Comparison of ENCODE assay signal across 8 cellular contexts in genomic region chr15:73996939-73997338, GRCh38. TPM values are rescaled to one million over a fixed set of nuclear protein-coding genes. Genes with fewer than 3 reads are reported as not detected.
DNase-seq lines count a peak whose midpoint lies in the region; ATAC-seq and TF ChIP-seq lines count a peak whose summit lies in the region.

No MANE protein-coding gene starts in this region.

- H2AK5ac ChIP-seq in IMR-90 (ENCODE audit: low read depth, low read length): no peak overlapping the region

- H3K27ac ChIP-seq in IMR-90 (ENCODE audit: insufficient read depth, low read length) (no peak overlapping the region), liver (ENCODE audit: low read depth in 1 of 2, low read length in 2 of 2) (peak overlapping the region; percentile 19 to 51), transverse colon (peak overlapping the region; percentile 95 to 98 (median 96)), SJCRH30 (no peak overlapping the region)

- H2BK5ac ChIP-seq in IMR-90 (ENCODE audit: low read depth, low read length, poor library complexity, severe bottlenecking): no peak overlapping the region

- H3K14ac ChIP-seq in IMR-90 (replicated peaks; ENCODE audit: low read depth, low read length): 0 out of 2 replicates have a peak overlapping the region, but pooled peaks have one; percentile 22

- POLR2A ChIA-PET in IMR-90 (lab: Charles Lee; ENCODE audit: unreplicated experiment): no interaction called here

- H3K9ac ChIP-seq in IMR-90 (ENCODE audit: low read depth, low read length): no peak overlapping the region
- H3K9ac ChIP-seq in liver (ENCODE audit: low read depth in 1 of 2, low read length in 2 of 2): no peak overlapping the region

- H4K20me1 ChIP-seq in IMR-90 (ENCODE audit: insufficient read depth, low read length): peaks cover 11% of the 10 kb centered on the region; the same call in 1 of the 2 replicates

- H3K9me3 ChIP-seq in IMR-90 (ENCODE audit: control insufficient read depth, insufficient read depth, low read length) (no peaks in the 10 kb centered on the region), liver (ENCODE audit: control insufficient read depth in 4 of 4, low read length in 3 of 4) (no peaks in the 10 kb centered on the region), transverse colon (no peaks in the 10 kb centered on the region), SJCRH30 (replicated peaks) (no peaks in the 10 kb centered on the region)

- no peak overlapping the region for H2BK20ac ChIP-seq in IMR-90 (ENCODE audit: low read depth, low read length)

- H2AK9ac ChIP-seq in IMR-90 (replicated peaks; ENCODE audit: low read depth, low read length, poor library complexity): no peak overlapping the region

- no peak for TF ChIP-seq RAD21 in IMR-90 (IDR thresholded peaks at IDR 0.05; ENCODE audit: low read length)
- no peak for TF ChIP-seq RAD21 in liver (IDR thresholded peaks at IDR 0.05)

- peak overlapping the region; percentile 98 for H3K4me3 Mint-ChIP-seq in activated naive CD8-positive, alpha-beta T cell

- ATAC-seq in IMR-90 (ENCODE audit: low read depth) (no peak), GM18505 (IDR thresholded peaks at IDR 0.05; ENCODE audit: unreplicated experiment) (no peak)

- H4K5ac ChIP-seq in IMR-90 (ENCODE audit: low read depth, low read length): no peak overlapping the region

- no peaks in the 10 kb centered on the region for H3K27me3 ChIP-seq in IMR-90 (ENCODE audit: control insufficient read depth, insufficient read depth, low read length)
- H3K27me3 ChIP-seq in liver (ENCODE audit: control insufficient read depth in 4 of 4, insufficient read depth in 4 of 4, low read length in 3 of 4): no peaks in the 10 kb centered on the region
- no peaks in the 10 kb centered on the region for H3K27me3 ChIP-seq in transverse colon
- no peaks in the 10 kb centered on the region for H3K27me3 ChIP-seq in SJCRH30

- H3K4ac ChIP-seq in IMR-90 (ENCODE audit: low read depth, low read length): no peak overlapping the region

- peaks cover 4% of the 10 kb centered on the region for H3K4me1 ChIP-seq in IMR-90 (ENCODE audit: control insufficient read depth, insufficient read depth, low read length)
- H3K4me1 ChIP-seq in liver (ENCODE audit: control insufficient read depth in 4 of 4, insufficient read depth in 4 of 4, low read length in 3 of 4): peaks cover 6 to 47% (median 33%) of the 10 kb centered on the region in 4 donors
- H3K4me1 ChIP-seq in transverse colon: peaks cover 20 to 82% (median 49%) of the 10 kb centered on the region in 4 donors
- no peaks in the 10 kb centered on the region; the same call in 1 of the 2 replicates for H3K4me1 ChIP-seq in SJCRH30

- H4K91ac ChIP-seq in IMR-90 (ENCODE audit: insufficient read depth, low read depth, low read length): no peak overlapping the region; the same call in 1 of the 2 replicates

- H3K27ac Mint-ChIP-seq in activated naive CD8-positive, alpha-beta T cell: peak overlapping the region; percentile 97

- no peak overlapping the region for H2BK15ac ChIP-seq in IMR-90 (ENCODE audit: low read depth, low read length)

- H3K56ac ChIP-seq in IMR-90 (ENCODE audit: extremely low read depth, insufficient read depth, low read length): no peak overlapping the region

- peaks cover 4% of the 10 kb centered on the region for H3K36me3 Mint-ChIP-seq in activated naive CD8-positive, alpha-beta T cell

- dilution Hi-C loops in IMR-90 (cut with HindIII; ENCODE audit: low sequenced_read_pairs, unreplicated experiment): no loop called here

- TF ChIP-seq EP300 in transverse colon (IDR thresholded peaks at IDR 0.05; ENCODE audit: low read depth): no peak

- peaks cover 13% of the 10 kb centered on the region for H3K9me1 ChIP-seq in IMR-90 (ENCODE audit: insufficient read depth, low read length)

- no peak for TF ChIP-seq POLR2A in IMR-90 (IDR thresholded peaks at IDR 0.05; ENCODE audit: low read depth, low read length)
- no peak for TF ChIP-seq POLR2A in transverse colon (IDR thresholded peaks at IDR 0.05)
- TF ChIP-seq POLR2A in GM18505 (IDR thresholded peaks at IDR 0.05; ENCODE audit: borderline replicate concordance, extremely low read depth, insufficient read depth, insufficient read length): no peak

- peaks cover 8% of the 10 kb centered on the region for H3K36me3 ChIP-seq in IMR-90 (ENCODE audit: control insufficient read depth, insufficient read depth, low read length)
- peaks cover 0 to 11% (median 7%) of the 10 kb centered on the region in 4 donors for H3K36me3 ChIP-seq in liver (ENCODE audit: control insufficient read depth in 4 of 4, insufficient read depth in 3 of 4, low read depth in 1 of 4, low read length in 3 of 4)
- peaks cover 0 to 4% (median 0%) of the 10 kb centered on the region in 4 donors for H3K36me3 ChIP-seq in transverse colon
- H3K36me3 ChIP-seq in SJCRH30: peaks cover 2% of the 10 kb centered on the region; the same call in 1 of the 2 replicates

- in situ Hi-C loops in IMR-90 (cut with MboI; ENCODE audit: low sequenced_read_pairs) (no loop called here), transverse colon (cut with MboI; ENCODE audit: low pct_ligation_motif_present in 1 of 4, low pct_unique_long_range_greater_than_20kb in 1 of 4, low sequenced_read_pairs in 3 of 4) (no loop called here)

- TF ChIP-seq CTCF in IMR-90 (conservative IDR thresholded peaks at IDR 0.05; ENCODE audit: low read depth, low read length): no peak
- no peak for TF ChIP-seq CTCF in liver (IDR thresholded peaks at IDR 0.05; ENCODE audit: low read depth, low read length, missing input control)
- TF ChIP-seq CTCF in transverse colon (IDR thresholded peaks at IDR 0.05): no peak

- H3K27me3 Mint-ChIP-seq in activated naive CD8-positive, alpha-beta T cell: no peaks in the 10 kb centered on the region

- H3K79me1 ChIP-seq in IMR-90 (ENCODE audit: low read depth in 1 of 2, low read length in 2 of 2): peaks cover 19 to 77% of the 10 kb centered on the region in 2 experiments

- peak; percentile 13 for DNase-seq in COLO668 (lab: John Stamatoyannopoulos, UW; ENCODE audit: unreplicated experiment)
- DNase-seq in IMR-90: no peak
- DNase-seq in transverse colon: no peak
- no peak for DNase-seq in NCI-H1092 (lab: John Stamatoyannopoulos, UW)
- DNase-seq in SJCRH30: no peak

- H3K4me1 Mint-ChIP-seq in activated naive CD8-positive, alpha-beta T cell (ENCODE audit: low read depth): peaks cover 69% of the 10 kb centered on the region

- H3K18ac ChIP-seq in IMR-90 (ENCODE audit: low read depth, low read length): no peak overlapping the region

- H2BK120ac ChIP-seq in IMR-90 (ENCODE audit: low read depth, low read length): no peak overlapping the region

- peak overlapping the region in 1 of 2 experiments; percentile 20; a peak in 1 of 4 replicates for H4K8ac ChIP-seq in IMR-90 (ENCODE audit: low read depth in 2 of 2, low read length in 2 of 2)

- H3K4me3 ChIP-seq in IMR-90 (ENCODE audit: insufficient read depth, low read depth, low read length) (peak overlapping the region; percentile 13; the same call in 1 of the 2 replicates), liver (ENCODE audit: low read depth in 1 of 3, low read length in 3 of 3) (peak overlapping the region in 1 of 3 donors; percentile 26), transverse colon (peak overlapping the region in 3 of 4 donors; percentile 9 to 88 (median 79)), SJCRH30 (no peak overlapping the region)

- intact Hi-C loops in IMR-90 (cut with micrococcal nuclease) (no loop called here), transverse colon (cut with DNase I; ENCODE audit: low total_unique reads) (no loop called here)

- peak overlapping the region; percentile 84 for H3K4me2 ChIP-seq in IMR-90 (ENCODE audit: low read depth, low read length)

- H3K9me3 Mint-ChIP-seq in activated naive CD8-positive, alpha-beta T cell (ENCODE audit: low read depth): no peaks in the 10 kb centered on the region

- peak overlapping the region; percentile 59; the same call in 1 of the 2 replicates for H3K23ac ChIP-seq in IMR-90 (ENCODE audit: low read depth, low read length)

- WGBS in IMR-90 (ENCODE audit: extremely low coverage in 2 of 2, insufficient read length in 1 of 2), 2 experiments: no CpG with 5 or more reads among the region's 5 CpGs
- 66% methylated on average over 5 of the region's 5 CpGs for WGBS in liver
- WGBS in transverse colon (ENCODE audit: low coverage in 1 of 2), 2 donors: 20 to 33% methylated on average over 4 to 5 of the region's 5 CpGs

- no peak overlapping the region for H2AFZ ChIP-seq in IMR-90 (replicated peaks; ENCODE audit: low read length, poor library complexity)

- BruUV-seq in IMR-90 (replicated peaks; lab: Mats Ljungman, UMichigan): no TSS peak

- CTCF ChIA-PET in IMR-90 (lab: Yijun Ruan, JAX): interaction anchor here (0.9 to 1.0 kb wide), 4 partner anchors 8 to 51 kb away, joined by 3 to 5 read pairs (median 3); no protein-coding TSS in a partner anchor

TF ChIP-seq in IMR-90, 13 proteins besides CTCF, POLR2A, EP300 and RAD21 (continues in another document):
- no peak for TF ChIP-seq MXI1 (IDR thresholded peaks at IDR 0.05; ENCODE audit: borderline replicate concordance, low read depth, low read length)
- TF ChIP-seq MAFK (IDR thresholded peaks at IDR 0.05; ENCODE audit: low read depth, low read length): no peak
- TF ChIP-seq CEBPB (IDR thresholded peaks at IDR 0.05; ENCODE audit: low read depth, low read length): no peak
- no peak for TF ChIP-seq CHD1 (IDR thresholded peaks at IDR 0.05; ENCODE audit: low read depth, low read length)
- no peak for TF ChIP-seq NFE2L2 (IDR thresholded peaks at IDR 0.05; ENCODE audit: low read depth, low read length)

TF ChIP-seq in liver, 16 proteins besides CTCF, POLR2A, EP300 and RAD21 (continues in another document):
- TF ChIP-seq GABPA (IDR thresholded peaks at IDR 0.05 in 1 of 2, conservative IDR thresholded peaks at IDR 0.05 in 1 of 2): peak in 1 of 2 donors; percentile 13
- peak; percentile 50 for TF ChIP-seq NR2F2 (IDR thresholded peaks at IDR 0.05)
- no peak for TF ChIP-seq SP1 (IDR thresholded peaks at IDR 0.05)

RNA-seq across cellular contexts. Expression of gene PML, which starts 2.4 kb away (rescaled TPM):
- total RNA-seq in IMR-90 (2012; rRNA removed) (8.8 and 10.3 TPM in 2 replicates), liver (10 to 100 TPM; 12.4 to 15.2 TPM), transverse colon (100 to 1,000 TPM in 1 of 4 donors, 10 to 100 TPM in 3; 35.1 to 128 (median 70.0) TPM)
- polyA plus RNA-seq in IMR-90 (2012; rRNA removed) (22.6 and 23.1 TPM in 2 replicates), liver (1 to 10 TPM; 8.2 to 9.2 TPM)
- polyA plus RNA-seq in IMR-90 (2012; cell fraction: cytosol; rRNA removed): 28.1 and 29.3 TPM in 2 replicates
- 43.2 and 105 TPM in 2 replicates for polyA plus RNA-seq in IMR-90 (2012; cell fraction: nucleus; rRNA removed; ENCODE audit: low replicate concordance)
- 9.8 and 11.7 TPM in 2 replicates for total RNA-seq in SJCRH30 (2014; rRNA removed; shearing (Covaris generic))

RNA-seq across cellular contexts. Expression of gene STOML1, which starts 4.8 kb away (rescaled TPM):
- total RNA-seq in IMR-90 (2012; rRNA removed) (11.8 and 12.5 TPM in 2 replicates), liver (1 to 10 TPM; 5.6 to 7.1 TPM), transverse colon (10 to 100 TPM in 1 of 4 donors, 1 to 10 TPM in 2, under 1 TPM in 1; 0.75 to 14.6 (median 4.5) TPM)
- polyA plus RNA-seq in IMR-90 (2012; rRNA removed) (21.2 and 25.0 TPM in 2 replicates), liver (1 to 10 TPM; 5.4 to 9.4 TPM)
- polyA plus RNA-seq in IMR-90 (2012; cell fraction: cytosol; rRNA removed): 15.0 and 22.2 TPM in 2 replicates
- 13.0 and 29.7 TPM in 2 replicates for polyA plus RNA-seq in IMR-90 (2012; cell fraction: nucleus; rRNA removed; ENCODE audit: low replicate concordance)
- 3.0 and 5.1 TPM in 2 replicates for total RNA-seq in SJCRH30 (2014; rRNA removed; shearing (Covaris generic))

Comparison
In these comparisons a context has a peak if more than half of its experiments do, and no peak if none do; other contexts are left out.
1. H3K27ac ChIP-seq: peak in liver (2 of 2) and transverse colon (4 of 4); none in IMR-90 (single experiment) and SJCRH30 (single experiment).